ENCODE assay signal across 8 cellular contexts in genomic region chr17:39069114-39069756, GRCh38.
A peak's percentile ranks its signal among the peaks of the same experiment; 100 is the strongest.
DNase-seq lines count a peak whose midpoint lies in the region; ATAC-seq lines count a peak whose summit lies in the region.

No MANE protein-coding gene starts in this region.

- peak; percentile 77 for ATAC-seq in memory B cell (ENCODE audit: low read depth)
- ATAC-seq in GM21786 (IDR thresholded peaks at IDR 0.05; ENCODE audit: unreplicated experiment) = no peak
- ATAC-seq in HG03196 (IDR thresholded peaks at IDR 0.05; ENCODE audit: unreplicated experiment) = no peak

- peaks cover 3% of the 10 kb centered on the region for H3K27me3 Mint-ChIP-seq in memory B cell

- H3K4me1 Mint-ChIP-seq in memory B cell = peaks cover 3% of the 10 kb centered on the region

- no peak overlapping the region for H3K4me3 Mint-ChIP-seq in memory B cell

- no peaks in the 10 kb centered on the region for H3K9me3 Mint-ChIP-seq in memory B cell

- no peaks in the 10 kb centered on the region for H3K36me3 Mint-ChIP-seq in memory B cell

- H3K27ac Mint-ChIP-seq in memory B cell = no peak overlapping the region

- peak; percentile 64 for DNase-seq in NCI-H1436 (lab: John Stamatoyannopoulos, UW)
- DNase-seq in NCI-H1436 treated with DMSO at 0.1 percent for 48 hours (lab: John Stamatoyannopoulos, UW) = no peak
- peak; percentile 48 for DNase-seq in HT-29 (ENCODE audit: low spot score)
- DNase-seq in RKO (ENCODE audit: low spot score) = peak; percentile 58
- peak; percentile 27 to 54 for DNase-seq in dermis microvascular lymphatic vessel endothelial cell (ENCODE audit: low read depth in 2 of 2)
- peak; percentile 25 to 29 for DNase-seq in memory B cell (ENCODE audit: low spot score in 2 of 2)
